In genomic region chrX:93422693-93423092, GRCh38 we compare ENCODE assay signal across 8 cellular contexts.
DNase-seq lines count a peak whose midpoint lies in the region; ATAC-seq and TF ChIP-seq lines count a peak whose summit lies in the region.

No MANE protein-coding gene starts in this region.

- H3K9me3 ChIP-seq in Loucy (ENCODE audit: insufficient read depth, low read depth, low read length) (no peaks in the 10 kb centered on the region), breast epithelium (no peaks in the 10 kb centered on the region), right cardiac atrium (ENCODE audit: control insufficient read depth, low read length) (no peaks in the 10 kb centered on the region)

- H3K4me1 ChIP-seq in Loucy (ENCODE audit: insufficient read depth, low read length, poor library complexity, severe bottlenecking) = no peaks in the 10 kb centered on the region
- H3K4me1 ChIP-seq in breast epithelium = no peaks in the 10 kb centered on the region
- no peaks in the 10 kb centered on the region for H3K4me1 ChIP-seq in right cardiac atrium (ENCODE audit: control insufficient read depth, insufficient read depth, low read length)

- no peaks in the 10 kb centered on the region for H3K4me1 Mint-ChIP-seq in osteocyte (ENCODE audit: unreplicated experiment)

- H3K9ac ChIP-seq in Loucy (ENCODE audit: low read depth, low read length, poor library complexity, severe bottlenecking) = no peak overlapping the region

- H3K4me2 ChIP-seq in Loucy (ENCODE audit: low read depth, low read length, poor library complexity, severe bottlenecking) = no peak overlapping the region

- H3F3A ChIP-seq in Loucy (ENCODE audit: low read depth) = no peaks in the 10 kb centered on the region

- peaks cover 4% of the 10 kb centered on the region for H3K9me3 Mint-ChIP-seq in osteocyte (ENCODE audit: unreplicated experiment)

- H3K27ac ChIP-seq in breast epithelium (no peak overlapping the region), right cardiac atrium (ENCODE audit: low read length) (no peak overlapping the region)

- no peaks in the 10 kb centered on the region for H3K27me3 Mint-ChIP-seq in osteocyte (ENCODE audit: unreplicated experiment)

- H3K36me3 ChIP-seq in Loucy (ENCODE audit: insufficient read depth, low read length) (no peaks in the 10 kb centered on the region), breast epithelium (no peaks in the 10 kb centered on the region)

- no peaks in the 10 kb centered on the region for H3K9me2 ChIP-seq in Loucy (replicated peaks; ENCODE audit: low read depth, low read length)

- no peaks in the 10 kb centered on the region for H3K27me3 ChIP-seq in Loucy (ENCODE audit: insufficient read depth, low read length, poor library complexity, severe bottlenecking)
- peaks cover 0 to 30% of the 10 kb centered on the region in 2 donors for H3K27me3 ChIP-seq in breast epithelium
- H3K27me3 ChIP-seq in right cardiac atrium (ENCODE audit: control insufficient read depth, insufficient read depth) = no peaks in the 10 kb centered on the region

- no peak overlapping the region for H3K27ac Mint-ChIP-seq in osteocyte (ENCODE audit: unreplicated experiment)

- no peaks in the 10 kb centered on the region for H3K79me2 ChIP-seq in Loucy (ENCODE audit: insufficient read depth, low read length)

- WGBS in right cardiac atrium = 16% methylated on average over 6 of the region's 6 CpGs

- TF ChIP-seq POLR2A in breast epithelium (IDR thresholded peaks at IDR 0.05) = no peak

- DNase-seq in ELF-1 (ENCODE audit: low read depth, low spot score) (peak; percentile 64), breast epithelium (ENCODE audit: low spot score in 2 of 2) (no peak), osteocyte (ENCODE audit: extremely low spot score, unreplicated experiment) (no peak), HK-2 (ENCODE audit: unreplicated experiment) (no peak), 8988T (no peak), right cardiac atrium (no peak)

- H4K20me1 ChIP-seq in Loucy (ENCODE audit: insufficient read depth, low read length, poor library complexity, severe bottlenecking) = no peaks in the 10 kb centered on the region

- H2AFZ ChIP-seq in Loucy (ENCODE audit: low read length) = no peak overlapping the region

- H3K4me3 ChIP-seq in Loucy (ENCODE audit: low read length, poor library complexity, severe bottlenecking) (no peak overlapping the region), breast epithelium (no peak overlapping the region), right cardiac atrium (ENCODE audit: low read length) (no peak overlapping the region)

- H3K4me3 Mint-ChIP-seq in osteocyte (ENCODE audit: unreplicated experiment) = no peak overlapping the region

- H3K36me3 Mint-ChIP-seq in osteocyte (ENCODE audit: unreplicated experiment) = no peaks in the 10 kb centered on the region

- ATAC-seq in GM19467 (IDR thresholded peaks at IDR 0.05; ENCODE audit: unreplicated experiment) = peak; percentile 79
- ATAC-seq in right cardiac atrium = no peak

- intact Hi-C loops in breast epithelium (cut with DNase I; ENCODE audit: low total_unique reads) (no loop called here), right cardiac atrium (cut with DNase I) (no loop called here)

- TF ChIP-seq CTCF in Loucy (conservative IDR thresholded peaks at IDR 0.05; ENCODE audit: low read length) (peak; percentile 58), breast epithelium (IDR thresholded peaks at IDR 0.05) (peak; percentile 17 to 38 (median 24)), osteocyte (IDR thresholded peaks at IDR 0.05) (peak; percentile 40)
